In the genomic region with DNA sequence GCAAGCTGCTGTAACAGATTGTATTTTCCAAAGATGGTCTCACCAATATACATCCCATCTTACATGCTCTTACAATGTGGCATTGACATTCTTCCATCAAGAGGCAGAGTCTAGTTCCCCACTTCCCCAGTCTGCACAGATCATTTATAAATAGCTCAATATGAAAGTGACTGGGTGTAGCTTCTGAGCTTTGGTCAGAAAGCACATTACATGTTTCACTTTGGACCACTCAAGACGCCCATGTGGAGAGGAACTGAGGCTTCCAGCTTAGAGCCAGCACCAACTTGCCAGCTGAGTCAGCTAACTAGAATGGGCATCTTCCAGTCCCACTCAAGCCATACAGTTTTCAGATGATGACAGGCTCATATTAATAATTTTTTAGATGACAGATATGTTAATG, we compare ENCODE assay signal across 11 cellular contexts.
"Had no signal": no experiment of that assay in that cellular context is flagged by ENCODE, and none has a peak within 500 bp of the region (broad histone marks: within the 10 kb centered on the region; RNA-seq: fewer than 3 reads in every experiment).

No MANE protein-coding gene starts in this region.

- DNase-seq: amniotic stem cell; effector memory CD8-positive, alpha-beta T cell; hippocampal formation; kidney glomerular epithelial cell; sigmoid colon; stimulated activated CD4-positive, alpha-beta T cell treated with anti-CD3 and anti-CD28 coated beads, Interleukin-12 subunit alpha, Interleukin-12 subunit beta, amount 100 ng/mL, for 4 hours; stimulated activated naive CD8-positive, alpha-beta T cell treated with anti-CD3 and anti-CD28 coated beads, Interleukin-15, amount 100 ng/mL, for 72 hours; testis; upper lobe of right lung had no signal

- H3K9me3 ChIP-seq: sigmoid colon, testis, upper lobe of right lung had no signal

- H3K27me3 ChIP-seq: sigmoid colon, testis, upper lobe of right lung had no signal

- H3K4me3 ChIP-seq: sigmoid colon, testis, upper lobe of right lung had no signal

- H3K4me1 ChIP-seq: sigmoid colon, testis, upper lobe of right lung had no signal

- H3K27ac ChIP-seq: sigmoid colon, testis, upper lobe of right lung had no signal

- H3K36me3 ChIP-seq: sigmoid colon, upper lobe of right lung had no signal

- ATAC-seq: activated CD4-positive, CD25-positive, alpha-beta regulatory T cell treated with anti-CD3 and anti-CD28 coated beads, Interleukin-2, amount 50 U/mL, for 24 hours; activated naive CD4-positive, alpha-beta T cell treated with anti-CD3 and anti-CD28 coated beads, Interleukin-2, amount 50 U/mL, for 72 hours; effector memory CD8-positive, alpha-beta T cell; stimulated activated naive CD8-positive, alpha-beta T cell treated with anti-CD3 and anti-CD28 coated beads, Interleukin-15, amount 100 ng/mL, for 72 hours; upper lobe of right lung had no signal
